In genomic region chr6:119686644-119687043, GRCh38 we compare ENCODE assay signal across 22 cellular contexts.
"Had no signal": no experiment of that assay in that cellular context is flagged by ENCODE, and none has a peak within 500 bp of the region (broad histone marks: within the 10 kb centered on the region; RNA-seq: fewer than 3 reads in every experiment).

No MANE protein-coding gene starts in this region.

- FAIRE-seq: RCC 7860 had no signal

- H3K27me3 ChIP-seq: SJSA1 had no signal

- H3K4me1 ChIP-seq: SJSA1 had no signal

- H3K36me3 ChIP-seq: SJSA1 had no signal

- H3K4me3 ChIP-seq: SJSA1, SK-N-MC had no signal

- H3K27ac ChIP-seq: SJSA1, SK-N-MC had no signal

- H3K9me3 ChIP-seq: SJSA1 had no signal

- DNase-seq: Kasumi-1; KBM-7; MV-4-11; NCI-H1048; NCI-H1105; NCI-H1417; NCI-H1436 treated with DMSO at 0.1 percent for 48 hours; NCI-H1694; NCI-H187 treated with DMSO at 0.1 percent for 48 hours; NCI-H2029 treated with DMSO at 0.1 percent for 48 hours; NCI-H2227 treated with DMSO at 0.1 percent for 48 hours; NCI-H524; NCI-H526 treated with DMSO at 0.1 percent for 48 hours; NCI-H774; NK-92 treated with Interleukin-12 subunit alpha and Interleukin-12 subunit beta, amount 100 ng/mL, for 24 hours; Right ventricle myocardium superior; RPMI8226; SIG-M5; T-helper 2 cell had no signal
